Comparison of ENCODE assay signal across 13 cellular contexts in the genomic region with DNA sequence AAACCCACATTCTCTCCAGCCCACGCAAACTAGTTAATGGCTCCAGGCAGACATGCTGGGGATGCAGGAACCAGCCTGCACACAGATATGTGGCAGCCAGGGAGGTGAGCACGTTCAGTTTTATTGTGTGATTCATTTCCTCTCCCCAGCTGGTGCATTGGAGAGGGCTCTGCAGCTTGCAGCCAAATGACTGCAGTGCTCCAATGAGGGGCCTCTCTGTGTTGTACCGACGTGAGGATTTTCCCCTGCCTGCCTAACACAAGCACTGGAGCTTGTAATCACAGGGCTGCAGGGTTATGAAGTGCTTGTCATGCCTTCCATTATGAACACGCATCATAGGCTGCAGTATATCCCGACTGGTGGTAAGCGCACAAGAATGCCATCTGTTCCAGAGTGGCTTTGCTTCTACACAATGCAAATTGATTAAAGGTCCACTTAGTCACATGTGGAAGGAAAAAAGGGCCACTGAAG.
DNase-seq lines count a peak whose midpoint lies in the region; ATAC-seq and TF ChIP-seq lines count a peak whose summit lies in the region.
"Had no signal": no experiment of that assay in that cellular context is flagged by ENCODE, and none has a peak within 500 bp of the region (broad histone marks: within the 10 kb centered on the region; RNA-seq: fewer than 3 reads in every experiment).

No MANE protein-coding gene starts in this region.

- H3K4me3 ChIP-seq in endodermal cell (ENCODE audit: low read length) (no peak overlapping the region), skeletal muscle cell (ENCODE audit: low read depth, low read length) (no peak overlapping the region), gastroesophageal sphincter (no peak overlapping the region)
- H3K4me3 ChIP-seq: esophagus squamous epithelium had no signal

- DNase-seq in NCI-H1417 (lab: John Stamatoyannopoulos, UW): peak in 2 of 3 experiments; percentile 41 to 77
- DNase-seq in NCI-H1417 treated with DMSO at 0.1 percent for 48 hours (lab: John Stamatoyannopoulos, UW): no peak
- DNase-seq in NCI-H774 (lab: John Stamatoyannopoulos, UW): peak; percentile 40
- DNase-seq in endodermal cell: no peak
- peak; percentile 97 for DNase-seq in skeletal muscle cell (ENCODE audit: low read depth)
- DNase-seq in kidney glomerular epithelial cell (lab: John Stamatoyannopoulos, UW): no peak
- no peak for DNase-seq in NCI-H345 treated with DMSO at 0.1 percent for 48 hours (lab: John Stamatoyannopoulos, UW; ENCODE audit: unreplicated experiment)
- DNase-seq: 8988T, activated gamma-delta T cell, esophagus squamous epithelium, Karpas-422 had no signal

- no peak for TF ChIP-seq POLR2A in gastroesophageal sphincter (IDR thresholded peaks at IDR 0.05)

- TF ChIP-seq CTCF in endodermal cell (conservative IDR thresholded peaks at IDR 0.05) (no peak), gastroesophageal sphincter (IDR thresholded peaks at IDR 0.05) (no peak)

- H3K36me3 ChIP-seq in endodermal cell (ENCODE audit: control insufficient read depth, insufficient read depth, low read length) (no peaks in the 10 kb centered on the region), gastroesophageal sphincter (no peaks in the 10 kb centered on the region)
- H3K36me3 ChIP-seq: esophagus squamous epithelium had no signal

- H3K9me3 ChIP-seq in endodermal cell (ENCODE audit: control insufficient read depth, low read length) (no peaks in the 10 kb centered on the region), gastroesophageal sphincter (no peaks in the 10 kb centered on the region)
- H3K9me3 ChIP-seq: esophagus squamous epithelium had no signal

- no peak overlapping the region for H3K9ac ChIP-seq in endodermal cell (ENCODE audit: extremely low read depth, low read length, poor library complexity, severe bottlenecking)

- WGBS in endodermal cell (ENCODE audit: insufficient coverage in 1 of 2, insufficient read length in 1 of 2), 2 experiments: 83 to 88% methylated on average over 7 of the region's 7 CpGs
- 55 to 80% methylated on average over 3 to 4 of the region's 7 CpGs for WGBS in gastroesophageal sphincter (ENCODE audit: low coverage in 1 of 2), 2 donors

- no peak for ATAC-seq in gastroesophageal sphincter
- ATAC-seq: natural killer cell treated with Interleukin-12 subunit alpha and Interleukin-12 subunit beta and Interleukin-15 and Interleukin-18, amount 100 ng/mL, for 72 hours had no signal

- TF ChIP-seq EP300 in gastroesophageal sphincter (IDR thresholded peaks at IDR 0.05): no peak

- H3K27me3 ChIP-seq in endodermal cell (ENCODE audit: control insufficient read depth, insufficient read depth, low read length, poor library complexity, severe bottlenecking) (no peaks in the 10 kb centered on the region), gastroesophageal sphincter (no peaks in the 10 kb centered on the region)
- H3K27me3 ChIP-seq: esophagus squamous epithelium had no signal

- no peaks in the 10 kb centered on the region for H3K9me3 Mint-ChIP-seq in endodermal cell
- H3K9me3 Mint-ChIP-seq: natural killer cell treated with Interleukin-12 subunit alpha and Interleukin-12 subunit beta and Interleukin-15 and Interleukin-18, amount 100 ng/mL, for 72 hours had no signal

- no peak overlapping the region for H3K27ac Mint-ChIP-seq in endodermal cell
- H3K27ac Mint-ChIP-seq: natural killer cell treated with Interleukin-12 subunit alpha and Interleukin-12 subunit beta and Interleukin-15 and Interleukin-18, amount 100 ng/mL, for 72 hours had no signal

- H3K4me3 Mint-ChIP-seq in endodermal cell: no peak overlapping the region
- H3K4me3 Mint-ChIP-seq: natural killer cell treated with Interleukin-12 subunit alpha and Interleukin-12 subunit beta and Interleukin-15 and Interleukin-18, amount 100 ng/mL, for 72 hours had no signal

- no peaks in the 10 kb centered on the region for H3K36me3 Mint-ChIP-seq in endodermal cell (ENCODE audit: low read depth)
- H3K36me3 Mint-ChIP-seq: natural killer cell treated with Interleukin-12 subunit alpha and Interleukin-12 subunit beta and Interleukin-15 and Interleukin-18, amount 100 ng/mL, for 72 hours had no signal

- H3K4me1 Mint-ChIP-seq in endodermal cell: no peaks in the 10 kb centered on the region

- H3K27me3 Mint-ChIP-seq in endodermal cell (ENCODE audit: insufficient read depth): no peaks in the 10 kb centered on the region

- peak overlapping the region; percentile 32 for H3K27ac ChIP-seq in endodermal cell (ENCODE audit: low read depth, low read length)
- H3K27ac ChIP-seq in gastroesophageal sphincter: no peak overlapping the region
- H3K27ac ChIP-seq: esophagus squamous epithelium had no signal

- H3K4me1 ChIP-seq in endodermal cell (ENCODE audit: control insufficient read depth, insufficient read depth, low read length) (no peaks in the 10 kb centered on the region), gastroesophageal sphincter (peaks cover 7 to 30% (median 9%) of the 10 kb centered on the region in 3 donors)

Comparison
In these comparisons a context has a peak if more than half of its experiments do, and no peak if none do; other contexts are left out.
1. DNase-seq: peak in NCI-H1417 (2 of 3), NCI-H774 (single experiment) and skeletal muscle cell (single experiment); none in NCI-H1417 treated with DMSO at 0.1 percent for 48 hours (single experiment), endodermal cell (single experiment), kidney glomerular epithelial cell (single experiment) and NCI-H345 treated with DMSO at 0.1 percent for 48 hours (single experiment).